8 cellular contexts compared by ENCODE assay signal in the genomic region with DNA sequence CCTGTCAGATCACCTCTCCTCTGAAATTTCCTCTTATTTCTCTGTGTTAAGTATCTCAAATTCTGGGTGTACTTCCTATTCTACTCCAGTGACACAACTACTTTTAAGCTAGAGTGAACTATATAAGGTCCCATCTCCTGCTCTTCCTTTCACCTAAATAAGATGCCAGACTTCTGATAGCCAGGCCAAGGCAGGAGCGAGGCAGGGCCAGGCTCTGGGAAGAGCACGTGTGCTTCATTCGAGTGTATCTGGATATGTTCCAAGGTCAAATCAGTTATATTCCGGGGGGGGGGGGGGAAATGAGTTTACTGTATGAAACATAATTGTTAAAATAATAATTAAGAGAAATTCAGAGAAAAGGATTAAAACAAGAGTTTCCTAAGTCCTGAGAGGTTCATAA.
"Had no signal": no experiment of that assay in that cellular context is flagged by ENCODE, and none has a peak within 500 bp of the region (broad histone marks: within the 10 kb centered on the region; RNA-seq: fewer than 3 reads in every experiment).

No MANE protein-coding gene starts in this region.

- ATAC-seq: GM23338, HCT116, HepG2 had no signal

- H3K4me1 Mint-ChIP-seq: IgD-negative memory B cell had no signal

- DNase-seq: HFFc6, KBM-7 had no signal

- H3K4me3 Mint-ChIP-seq: GM23338, HFFc6, IgD-negative memory B cell had no signal

- H3K27ac ChIP-seq: HL-60 had no signal

- H3K9me3 ChIP-seq: HAP-1 had no signal

- H3K9me3 Mint-ChIP-seq: GM23338, HFFc6, IgD-negative memory B cell had no signal

- H3K4me3 ChIP-seq: GM23338, HAP-1 had no signal

- H3K27ac Mint-ChIP-seq: GM23338, HFFc6, IgD-negative memory B cell had no signal
